22 cellular contexts compared by ENCODE assay signal in genomic region chr5:174872271-174872670, GRCh38.
DNase-seq lines count a peak whose midpoint lies in the region; ATAC-seq and TF ChIP-seq lines count a peak whose summit lies in the region.
"Had no signal": no experiment of that assay in that cellular context is flagged by ENCODE, and none has a peak within 500 bp of the region (broad histone marks: within the 10 kb centered on the region; RNA-seq: fewer than 3 reads in every experiment).

No MANE protein-coding gene starts in this region.

- no peak overlapping the region for H3K9ac ChIP-seq in mammary epithelial cell (ENCODE audit: insufficient read depth, low read length)
- no peak overlapping the region for H3K9ac ChIP-seq in adipocyte (ENCODE audit: low read length)
- H3K9ac ChIP-seq in SK-N-SH, result no peak overlapping the region

- TF ChIP-seq CTCF in MCF 10A (IDR thresholded peaks at IDR 0.05; ENCODE audit: unreplicated experiment), result no peak
- no peak for TF ChIP-seq CTCF in mammary epithelial cell (conservative IDR thresholded peaks at IDR 0.05 in 1 of 2, IDR thresholded peaks at IDR 0.05 in 1 of 2; ENCODE audit: extremely low read depth in 1 of 2, insufficient read depth in 1 of 2, low read depth in 1 of 2, low read length in 2 of 2)
- TF ChIP-seq CTCF in SK-N-SH (IDR thresholded peaks at IDR 0.05), result no peak
- TF ChIP-seq CTCF in osteocyte (IDR thresholded peaks at IDR 0.05), result no peak

- peak; percentile 27 for DNase-seq in MCF 10A (ENCODE audit: unreplicated experiment)
- DNase-seq in mammary epithelial cell, result no peak
- DNase-seq in adipocyte (ENCODE audit: low read depth), result peak; percentile 34
- DNase-seq in myocyte (ENCODE audit: low read depth), result peak; percentile 5
- no peak for DNase-seq in SK-N-SH
- DNase-seq in stimulated activated CD4-positive, alpha-beta T cell treated with anti-CD3 and anti-CD28 coated beads, Interleukin-4, amount 100 ng/mL, for 1 hour, result no peak
- DNase-seq in osteocyte (ENCODE audit: extremely low spot score, unreplicated experiment), result no peak
- DNase-seq: DMS 273 treated with DMSO at 0.1 percent for 48 hours; DND-41; KBM-7; NCI-H1048; NCI-H1436; NCI-H1930; NCI-H69; NK-92 treated with Interleukin-12 subunit alpha and Interleukin-12 subunit beta, amount 100 ng/mL, for 24 hours; OCI-M1; SHP77 had no signal

- H3K4me1 Mint-ChIP-seq in MCF 10A (ENCODE audit: insufficient read depth, unreplicated experiment) (no peaks in the 10 kb centered on the region), osteocyte (ENCODE audit: unreplicated experiment) (no peaks in the 10 kb centered on the region)
- H3K4me1 Mint-ChIP-seq: B cell had no signal

- H3K9me3 Mint-ChIP-seq in MCF 10A (ENCODE audit: unreplicated experiment), result no peaks in the 10 kb centered on the region
- H3K9me3 Mint-ChIP-seq in osteocyte (ENCODE audit: unreplicated experiment), result no peaks in the 10 kb centered on the region

- CTCF ChIA-PET in MCF 10A (lab: Yijun Ruan, JAX), result interaction anchor here (0.7 kb wide), 1 partner anchor 9 kb away, joined by 4 read pairs; no protein-coding TSS in a partner anchor
- CTCF ChIA-PET in mammary epithelial cell (lab: Charles Lee; ENCODE audit: low non-redundant PET), result no interaction called here
- CTCF ChIA-PET in SK-N-SH (lab: Yijun Ruan, JAX), result no interaction called here

- POLR2A ChIA-PET in MCF 10A (lab: Yijun Ruan, JAX), result no interaction called here
- POLR2A ChIA-PET in SK-N-SH (lab: Yijun Ruan, JAX), result no interaction called here

- TF ChIP-seq RAD21 in SK-N-SH (IDR thresholded peaks at IDR 0.05; ENCODE audit: low read length), result no peak

- H3K4me3 ChIP-seq in mammary epithelial cell (replicated peaks in 1 of 3; ENCODE audit: insufficient read depth in 1 of 3, low read depth in 2 of 3, low read length in 3 of 3), result no peak overlapping the region
- no peak overlapping the region for H3K4me3 ChIP-seq in adipocyte (ENCODE audit: low read length)
- H3K4me3 ChIP-seq in SK-N-SH (ENCODE audit: low read depth in 2 of 2, low read length in 1 of 2), result no peak overlapping the region
- H3K4me3 ChIP-seq: SK-N-MC had no signal

- intact Hi-C loops in MCF 10A (cut with micrococcal nuclease), result no loop called here
- intact Hi-C loops in mammary epithelial cell (cut with micrococcal nuclease), result no loop called here

- peaks cover 38% of the 10 kb centered on the region for H3K27me3 Mint-ChIP-seq in MCF 10A (ENCODE audit: insufficient read depth, unreplicated experiment)
- peaks cover 36% of the 10 kb centered on the region for H3K27me3 Mint-ChIP-seq in osteocyte (ENCODE audit: unreplicated experiment)

- no peaks in the 10 kb centered on the region for H3K4me1 ChIP-seq in mammary epithelial cell (ENCODE audit: insufficient read depth, low read length)
- peaks cover 14% of the 10 kb centered on the region for H3K4me1 ChIP-seq in adipocyte (ENCODE audit: control insufficient read depth, insufficient read depth, low read length)
- H3K4me1 ChIP-seq in SK-N-SH (ENCODE audit: control insufficient read depth in 1 of 2, insufficient read depth in 2 of 2, low read depth in 1 of 2, low read length in 1 of 2), result no peaks in the 10 kb centered on the region

- H3F3A ChIP-seq in SK-N-SH (replicated peaks; ENCODE audit: insufficient read depth), result no peaks in the 10 kb centered on the region

- H3K4me2 ChIP-seq in mammary epithelial cell (ENCODE audit: insufficient read depth, low read depth, low read length) (no peak overlapping the region), SK-N-SH (no peak overlapping the region)

- 0% methylated on average over 1 of the region's 1 CpG for WGBS in mammary epithelial cell (ENCODE audit: low coverage, missing lambda C conversion rate)
- 0% methylated on average over 1 of the region's 1 CpG for WGBS in SK-N-SH (ENCODE audit: low lambda C conversion rate)

- H4K20me1 ChIP-seq in mammary epithelial cell (ENCODE audit: insufficient read depth, low read length), result no peaks in the 10 kb centered on the region
- H4K20me1 ChIP-seq in SK-N-SH (ENCODE audit: insufficient read depth), result no peaks in the 10 kb centered on the region

- no peak overlapping the region for H3K27ac ChIP-seq in mammary epithelial cell (ENCODE audit: insufficient read depth, low read depth, low read length)
- no peak overlapping the region for H3K27ac ChIP-seq in SK-N-SH (ENCODE audit: low read depth in 2 of 2, low read length in 1 of 2)
- H3K27ac ChIP-seq: 22Rv1, SK-N-MC had no signal

- in situ Hi-C loops in mammary epithelial cell (cut with MboI; ENCODE audit: low sequenced_read_pairs in 2 of 2), result no loop called here

- H3K27me3 ChIP-seq in mammary epithelial cell (ENCODE audit: insufficient read depth, low read length), result no peaks in the 10 kb centered on the region
- peaks cover 11% of the 10 kb centered on the region for H3K27me3 ChIP-seq in adipocyte (replicated peaks; ENCODE audit: control insufficient read depth, insufficient read depth, low read length)
- no peaks in the 10 kb centered on the region for H3K27me3 ChIP-seq in SK-N-SH (ENCODE audit: insufficient read depth)

- ATAC-seq in GM19035 (IDR thresholded peaks at IDR 0.05; ENCODE audit: unreplicated experiment), result no peak
- ATAC-seq: HepG2 had no signal

- no peak overlapping the region for H3K4me3 Mint-ChIP-seq in MCF 10A (ENCODE audit: unreplicated experiment)
- H3K4me3 Mint-ChIP-seq in osteocyte (ENCODE audit: unreplicated experiment), result no peak overlapping the region
- H3K4me3 Mint-ChIP-seq: B cell had no signal

- no peaks in the 10 kb centered on the region for H3K9me2 ChIP-seq in SK-N-SH

- H3K36me3 Mint-ChIP-seq in MCF 10A (ENCODE audit: insufficient read depth, unreplicated experiment) (no peaks in the 10 kb centered on the region), osteocyte (ENCODE audit: unreplicated experiment) (no peaks in the 10 kb centered on the region)

- no peaks in the 10 kb centered on the region for H3K36me3 ChIP-seq in mammary epithelial cell (ENCODE audit: insufficient read depth, low read length)
- H3K36me3 ChIP-seq in adipocyte (ENCODE audit: control insufficient read depth, insufficient read depth, low read length, severe bottlenecking), result no peaks in the 10 kb centered on the region
- H3K36me3 ChIP-seq in SK-N-SH (replicated peaks in 1 of 2; ENCODE audit: control insufficient read depth in 1 of 2, insufficient read depth in 2 of 2, low read length in 1 of 2), result no peaks in the 10 kb centered on the region

- dilution Hi-C loops in mammary epithelial cell (cut with HindIII; ENCODE audit: low sequenced_read_pairs), result loop anchor here (5.0 kb wide), 1 partner anchor 35 kb away; no protein-coding TSS in a partner anchor

- H3K27ac Mint-ChIP-seq in MCF 10A (ENCODE audit: low read depth, unreplicated experiment) (no peak overlapping the region), osteocyte (ENCODE audit: unreplicated experiment) (no peak overlapping the region)
- H3K27ac Mint-ChIP-seq: B cell had no signal

- TF ChIP-seq EP300 in SK-N-SH (IDR thresholded peaks at IDR 0.05; ENCODE audit: borderline replicate concordance in 1 of 2, low read depth in 1 of 2, low read length in 1 of 2), result no peak

- H3K9me3 ChIP-seq in mammary epithelial cell (replicated peaks; ENCODE audit: insufficient read depth, low read length) (peaks cover 4% of the 10 kb centered on the region), adipocyte (ENCODE audit: control insufficient read depth, low read length) (no peaks in the 10 kb centered on the region), SK-N-SH (no peaks in the 10 kb centered on the region)

- no peaks in the 10 kb centered on the region for H3K79me2 ChIP-seq in mammary epithelial cell (ENCODE audit: insufficient read depth, low read length)
- H3K79me2 ChIP-seq in SK-N-SH (ENCODE audit: insufficient read depth), result no peaks in the 10 kb centered on the region

- H2AFZ ChIP-seq in mammary epithelial cell (ENCODE audit: low read depth, low read length) (no peak overlapping the region), SK-N-SH (ENCODE audit: low read depth) (no peak overlapping the region)

- BruUV-seq in MCF 10A (replicated peaks; lab: Mats Ljungman, UMichigan) (no TSS peak), mammary epithelial cell (replicated peaks; lab: Mats Ljungman, UMichigan) (no TSS peak)

TF ChIP-seq in SK-N-SH, 30 proteins besides CTCF, POLR2A, EP300 and RAD21 (continues in another document):
- TF ChIP-seq JUND (IDR thresholded peaks at IDR 0.05) (no peak), MEF2A (IDR thresholded peaks at IDR 0.05; ENCODE audit: borderline replicate concordance, low read depth) (no peak), FOSL2 (IDR thresholded peaks at IDR 0.05; ENCODE audit: borderline replicate concordance, low read depth) (no peak), CHD2 (IDR thresholded peaks at IDR 0.05; ENCODE audit: low read length, partially characterized antibody) (no peak), YY1 (IDR thresholded peaks at IDR 0.05; ENCODE audit: low read depth) (no peak), GABPA (IDR thresholded peaks at IDR 0.05; ENCODE audit: low read depth) (no peak), SMC3 (IDR thresholded peaks at IDR 0.05; ENCODE audit: low read depth, low read length) (no peak), EZH2phosphoT487 (IDR thresholded peaks at IDR 0.05; ENCODE audit: borderline replicate concordance, low read depth) (no peak), PBX3 (IDR thresholded peaks at IDR 0.05) (no peak), MAX (IDR thresholded peaks at IDR 0.05; ENCODE audit: low read depth) (no peak), USF2 (IDR thresholded peaks at IDR 0.05; ENCODE audit: borderline replicate concordance, low read depth, low read length) (no peak), POLR2AphosphoS5 (IDR thresholded peaks at IDR 0.05; ENCODE audit: low read depth, low read length) (no peak), MXI1 (IDR thresholded peaks at IDR 0.05; ENCODE audit: low read depth, low read length) (no peak)

Comparison
In these comparisons a context has a peak if more than half of its experiments do, and no peak if none do; other contexts are left out.
1. DNase-seq: peak in MCF 10A (single experiment), adipocyte (single experiment) and myocyte (single experiment); none in mammary epithelial cell (single experiment), SK-N-SH (single experiment), stimulated activated CD4-positive, alpha-beta T cell treated with anti-CD3 and anti-CD28 coated beads, Interleukin-4, amount 100 ng/mL, for 1 hour (single experiment) and osteocyte (single experiment).